In genomic region chr2:54052825-54053718, GRCh38 we compare ENCODE assay signal across 8 cellular contexts.
DNase-seq lines count a peak whose midpoint lies in the region; ATAC-seq, FAIRE-seq and TF ChIP-seq lines count a peak whose summit lies in the region.

No MANE protein-coding gene starts in this region.

- H3K27ac ChIP-seq in mucosa of rectum (ENCODE audit: low read depth in 2 of 2, low read length in 2 of 2) (peak overlapping the region; percentile 5 to 18), right atrium auricular region (no peak overlapping the region)

- H3K4me1 Mint-ChIP-seq in activated B cell treated with CpG ODN at 0.5 μM for 24 hours (peaks cover 41% of the 10 kb centered on the region), type B pancreatic cell (ENCODE audit: unreplicated experiment) (no peaks in the 10 kb centered on the region)

- H3K36me3 Mint-ChIP-seq in activated B cell treated with CpG ODN at 0.5 μM for 24 hours (ENCODE audit: low read depth) (peaks cover 21% of the 10 kb centered on the region), type B pancreatic cell (peaks cover 9% of the 10 kb centered on the region)

- H3K9me3 ChIP-seq in mucosa of rectum (ENCODE audit: control insufficient read depth in 2 of 2, low read length in 2 of 2) (no peaks in the 10 kb centered on the region), right atrium auricular region (no peaks in the 10 kb centered on the region)

- POLR2A ChIA-PET in activated B cell treated with CpG ODN at 0.5 μM for 24 hours (lab: Charles Lee): interaction anchor here (0.6 to 1.8 kb wide), 2 partner anchors 40 to 1098 kb away, joined by 6 to 7 read pairs; no protein-coding TSS in a partner anchor

- H3K9ac ChIP-seq in mucosa of rectum (ENCODE audit: low read depth in 1 of 2, low read length in 2 of 2): no peak overlapping the region

- TF ChIP-seq CTCF in GM12864 (IDR thresholded peaks at IDR 0.05; ENCODE audit: low read depth, low read length, missing control alignments): peak; percentile 55
- no peak for TF ChIP-seq CTCF in activated B cell treated with CpG ODN at 0.5 μM for 24 hours (IDR thresholded peaks at IDR 0.05)
- TF ChIP-seq CTCF in type B pancreatic cell (conservative IDR thresholded peaks at IDR 0.05): no peak
- TF ChIP-seq CTCF in right atrium auricular region (IDR thresholded peaks at IDR 0.05): no peak

- CTCF ChIA-PET in activated B cell treated with CpG ODN at 0.5 μM for 24 hours (lab: Charles Lee): interaction anchor here (1.6 to 2.2 kb wide), 2 partner anchors 51 to 54 kb away, joined by 7 to 9 read pairs; no protein-coding TSS in a partner anchor

- H3K4me3 ChIP-seq in GM12864 (ENCODE audit: low read depth, low read length): no peak overlapping the region
- no peak overlapping the region for H3K4me3 ChIP-seq in mucosa of rectum (ENCODE audit: low read length in 2 of 2)
- no peak overlapping the region for H3K4me3 ChIP-seq in right atrium auricular region

- H3K27me3 ChIP-seq in mucosa of rectum (ENCODE audit: control insufficient read depth in 2 of 2, insufficient read depth in 2 of 2, low read length in 2 of 2) (no peaks in the 10 kb centered on the region), right atrium auricular region (no peaks in the 10 kb centered on the region)

- peak; percentile 57 for FAIRE-seq in H54 (lab: Jason Lieb, UNC)

- H3K4me3 Mint-ChIP-seq in activated B cell treated with CpG ODN at 0.5 μM for 24 hours (no peak overlapping the region), type B pancreatic cell (no peak overlapping the region)

- H3K27me3 Mint-ChIP-seq in activated B cell treated with CpG ODN at 0.5 μM for 24 hours: no peaks in the 10 kb centered on the region
- H3K27me3 Mint-ChIP-seq in type B pancreatic cell: no peaks in the 10 kb centered on the region

- H3K27ac Mint-ChIP-seq in activated B cell treated with CpG ODN at 0.5 μM for 24 hours (peak overlapping the region; percentile 82), type B pancreatic cell (no peak overlapping the region)

- ATAC-seq in activated B cell treated with CpG ODN at 0.5 μM for 24 hours (ENCODE audit: low read depth): no peak

- H3K36me3 ChIP-seq in mucosa of rectum (ENCODE audit: control insufficient read depth in 2 of 2, insufficient read depth in 2 of 2, low read length in 2 of 2): no peaks in the 10 kb centered on the region
- peaks cover 7% of the 10 kb centered on the region for H3K36me3 ChIP-seq in right atrium auricular region

- intact Hi-C loops in activated B cell treated with CpG ODN at 0.5 μM for 24 hours (cut with micrococcal nuclease) (no loop called here), head of caudate nucleus (cut with DNase I) (no loop called here)

- TF ChIP-seq POLR2A in H54 (IDR thresholded peaks at IDR 0.05; ENCODE audit: low read depth, low read length): no peak

- peaks cover 0 to 13% of the 10 kb centered on the region in 2 donors for H3K4me1 ChIP-seq in mucosa of rectum (ENCODE audit: control insufficient read depth in 2 of 2, insufficient read depth in 2 of 2, low read length in 2 of 2)
- no peaks in the 10 kb centered on the region for H3K4me1 ChIP-seq in right atrium auricular region

- H3K9me3 Mint-ChIP-seq in activated B cell treated with CpG ODN at 0.5 μM for 24 hours (peaks cover 11% of the 10 kb centered on the region), type B pancreatic cell (no peaks in the 10 kb centered on the region)

- DNase-seq in GM12864 (ENCODE audit: low read depth): no peak
- DNase-seq in H54 (ENCODE audit: insufficient read length, low spot score): no peak
- no peak for DNase-seq in activated B cell treated with CpG ODN at 0.5 μM for 24 hours
- DNase-seq in type B pancreatic cell (ENCODE audit: extremely low spot score, unreplicated experiment): no peak
- DNase-seq in DMS79 (lab: John Stamatoyannopoulos, UW): no peak
- DNase-seq in right atrium auricular region (ENCODE audit: low spot score): no peak
- no peak for DNase-seq in head of caudate nucleus

Comparison
In these comparisons a context has a peak if more than half of its experiments do, and no peak if none do; other contexts are left out.
1. H3K27ac ChIP-seq: peak in mucosa of rectum (2 of 2); none in right atrium auricular region (0 of 2).